12 cellular contexts compared by ENCODE assay signal in genomic region chr3:30629736-30630135, GRCh38. TPM values are rescaled to one million over a fixed set of nuclear protein-coding genes. Genes with fewer than 3 reads are reported as not detected.
A peak's percentile ranks its signal among the peaks of the same experiment; 100 is the strongest.
DNase-seq lines count a peak whose midpoint lies in the region; ATAC-seq and TF ChIP-seq lines count a peak whose summit lies in the region.
"Had no signal": no experiment of that assay in that cellular context is flagged by ENCODE, and none has a peak within 500 bp of the region (broad histone marks: within the 10 kb centered on the region; RNA-seq: fewer than 3 reads in every experiment).

No MANE protein-coding gene starts in this region.

- H3K27me3 ChIP-seq in CD8-positive, alpha-beta T cell (ENCODE audit: insufficient read depth, low read length), result no peaks in the 10 kb centered on the region
- no peaks in the 10 kb centered on the region for H3K27me3 ChIP-seq in sigmoid colon
- H3K27me3 ChIP-seq in GM23338 (ENCODE audit: insufficient read depth), result no peaks in the 10 kb centered on the region
- H3K27me3 ChIP-seq: cardiac muscle cell had no signal

- H3K27me3 Mint-ChIP-seq in CD8-positive, alpha-beta T cell (ENCODE audit: low read depth), result no peaks in the 10 kb centered on the region
- H3K27me3 Mint-ChIP-seq in T-cell (no peaks in the 10 kb centered on the region), GM23338 (ENCODE audit: insufficient read depth, low read depth, poor library complexity) (no peaks in the 10 kb centered on the region)

- no peaks in the 10 kb centered on the region for H3K9me3 Mint-ChIP-seq in CD8-positive, alpha-beta T cell
- H3K9me3 Mint-ChIP-seq in T-cell, result no peaks in the 10 kb centered on the region
- H3K9me3 Mint-ChIP-seq in GM23338, result no peaks in the 10 kb centered on the region

- H3K9me3 ChIP-seq in CD8-positive, alpha-beta T cell (ENCODE audit: low read length), result no peaks in the 10 kb centered on the region
- H3K9me3 ChIP-seq in sigmoid colon, result no peaks in the 10 kb centered on the region

- TF ChIP-seq CTCF in CD8-positive, alpha-beta T cell (IDR thresholded peaks at IDR 0.05), result no peak
- TF ChIP-seq CTCF in sigmoid colon (IDR thresholded peaks at IDR 0.05), result no peak
- no peak for TF ChIP-seq CTCF in GM23338 (conservative IDR thresholded peaks at IDR 0.05; ENCODE audit: low read depth in 2 of 2)

- no peaks in the 10 kb centered on the region; the same call in 1 of the 2 replicates for H3F3A ChIP-seq in GM23338 (replicated peaks; ENCODE audit: low read depth)

- no peak for TF ChIP-seq EP300 in sigmoid colon (IDR thresholded peaks at IDR 0.05)

- no peak for ATAC-seq in CD8-positive, alpha-beta T cell
- ATAC-seq in T-cell (replicated peaks in 1 of 4), result no peak
- ATAC-seq in HG03521 (IDR thresholded peaks at IDR 0.05; ENCODE audit: unreplicated experiment), result no peak
- no peak for ATAC-seq in GM18861 (IDR thresholded peaks at IDR 0.05; ENCODE audit: unreplicated experiment)
- ATAC-seq in GM23338, result no peak

- H2AFZ ChIP-seq in GM23338, result no peak overlapping the region

- no peak overlapping the region for H3K4me2 ChIP-seq in GM23338

- H3K4me1 ChIP-seq in CD8-positive, alpha-beta T cell (ENCODE audit: insufficient read depth, low read length), result peaks cover 97% of the 10 kb centered on the region
- H3K4me1 ChIP-seq in sigmoid colon, result peaks cover 0 to 94% (median 92%) of the 10 kb centered on the region in 4 donors
- peaks cover 41% of the 10 kb centered on the region for H3K4me1 ChIP-seq in GM23338 (ENCODE audit: insufficient read depth)

- peak overlapping the region; percentile 94 for H3K27ac Mint-ChIP-seq in CD8-positive, alpha-beta T cell
- H3K27ac Mint-ChIP-seq in T-cell (peak overlapping the region; percentile 93 to 98), GM23338 (no peak overlapping the region)

- POLR2A ChIA-PET in CD8-positive, alpha-beta T cell (lab: Charles Lee), result interaction anchor here (1.0 to 2.0 kb wide), 10 partner anchors 8 to 902 kb away, joined by 3 to 22 read pairs (median 4); partner anchors contain the start of gene TGFBR2
- POLR2A ChIA-PET in T-cell (lab: Charles Lee), result interaction anchor here (0.8 to 1.5 kb wide), 4 partner anchors 13 to 27 kb away, joined by 3 to 9 read pairs (median 4); no protein-coding TSS in a partner anchor

- H3K9me2 ChIP-seq in GM23338 (ENCODE audit: insufficient read depth), result no peaks in the 10 kb centered on the region

- H3K4me3 Mint-ChIP-seq in CD8-positive, alpha-beta T cell, result peak overlapping the region; percentile 30
- H3K4me3 Mint-ChIP-seq in T-cell (peak overlapping the region; percentile 41 to 74 (median 50)), GM23338 (no peak overlapping the region)

- intact Hi-C loops in CD8-positive, alpha-beta T cell (cut with DNase I, micrococcal nuclease), result loop anchor here (2.0 to 5.0 kb wide), 5 partner anchors 13 to 272 kb away; no protein-coding TSS in a partner anchor
- intact Hi-C loops in sigmoid colon (cut with DNase I), result no loop called here

- H4K20me1 ChIP-seq in GM23338 (replicated peaks; ENCODE audit: insufficient read depth), result no peaks in the 10 kb centered on the region

- H3K36me3 Mint-ChIP-seq in CD8-positive, alpha-beta T cell, result peaks cover 63% of the 10 kb centered on the region
- H3K36me3 Mint-ChIP-seq in T-cell, result peaks cover 42% of the 10 kb centered on the region
- H3K36me3 Mint-ChIP-seq in GM23338 (ENCODE audit: low read depth), result peaks cover 14% of the 10 kb centered on the region; the same call in 2 of the 3 replicates

- CTCF ChIA-PET in CD8-positive, alpha-beta T cell (lab: Charles Lee), result interaction anchor here (0.7 to 4.3 kb wide), 22 partner anchors 8 to 431 kb away, joined by 3 to 21 read pairs (median 4); no protein-coding TSS in a partner anchor
- CTCF ChIA-PET in T-cell (lab: Charles Lee), result interaction anchor here (0.7 to 1.7 kb wide), 17 partner anchors 8 to 391 kb away, joined by 3 to 25 read pairs (median 4); no protein-coding TSS in a partner anchor

- peaks cover 96% of the 10 kb centered on the region for H3K4me1 Mint-ChIP-seq in CD8-positive, alpha-beta T cell (ENCODE audit: low read depth)
- H3K4me1 Mint-ChIP-seq in T-cell, result peaks cover 91 to 96% (median 95%) of the 10 kb centered on the region in 3 donors
- H3K4me1 Mint-ChIP-seq in GM23338, result peaks cover 48% of the 10 kb centered on the region

- WGBS in sigmoid colon, 2 donors, result 71 to 88% methylated on average over 6 of the region's 6 CpGs

- peaks cover 6% of the 10 kb centered on the region for H3K36me3 ChIP-seq in CD8-positive, alpha-beta T cell (ENCODE audit: insufficient read depth, low read length)
- H3K36me3 ChIP-seq in sigmoid colon (no peaks in the 10 kb centered on the region), GM23338 (ENCODE audit: insufficient read depth) (no peaks in the 10 kb centered on the region)
- H3K36me3 ChIP-seq: cardiac muscle cell had no signal

- peaks cover 83% of the 10 kb centered on the region for H3K79me2 ChIP-seq in GM23338 (replicated peaks; ENCODE audit: insufficient read depth)

- no peak for TF ChIP-seq POLR2A in sigmoid colon (IDR thresholded peaks at IDR 0.05)

- peak overlapping the region; percentile 19 for H3K4me3 ChIP-seq in CD8-positive, alpha-beta T cell (ENCODE audit: low read depth, low read length)
- H3K4me3 ChIP-seq in sigmoid colon (no peak overlapping the region), GM23338 (no peak overlapping the region)
- H3K4me3 ChIP-seq: cardiac muscle cell had no signal

- H3K27ac ChIP-seq in CD8-positive, alpha-beta T cell (ENCODE audit: low read depth, low read length), result peak overlapping the region; percentile 43
- H3K27ac ChIP-seq in sigmoid colon (peak overlapping the region; percentile 46 to 66 (median 60)), GM23338 (ENCODE audit: low read depth) (no peak overlapping the region)
- H3K27ac ChIP-seq: cardiac muscle cell, RWPE1 had no signal

- no peak for DNase-seq in CD8-positive, alpha-beta T cell
- DNase-seq in T-cell (no peak), foreskin melanocyte (peak; percentile 80), sigmoid colon (no peak), NCI-H1694 treated with DMSO at 0.1 percent for 48 hours (lab: John Stamatoyannopoulos, UW) (no peak), GM23338 (ENCODE audit: low spot score) (no peak)
- DNase-seq: activated CD4-positive, alpha-beta T cell treated with anti-CD3 and anti-CD28 coated beads, Interleukin-2, amount 50 U/mL, for 48 hours; NCI-H2029 had no signal

TF ChIP-seq in GM23338, 12 proteins besides CTCF, POLR2A, EP300 and RAD21:
- TF ChIP-seq CREB1 (CRISPR knock-in tag; IDR thresholded peaks at IDR 0.05; ENCODE audit: low read depth) (no peak), REST (IDR thresholded peaks at IDR 0.05; ENCODE audit: unreplicated experiment) (no peak), STAT1 (IDR thresholded peaks at IDR 0.05; ENCODE audit: unreplicated experiment) (no peak)

RNA-seq across cellular contexts. Expression of gene TGFBR2, which starts 23.3 kb away (rescaled TPM):
- total RNA-seq in CD8-positive, alpha-beta T cell, result 100 to 1,000 TPM; 191 to 197 TPM
- total RNA-seq in T-cell (100 to 1,000 TPM; 114 to 145 (median 127) TPM), sigmoid colon (100 to 1,000 TPM; 215 to 243 (median 234) TPM)
- polyA plus RNA-seq in sigmoid colon (10 to 100 TPM in 2 of 3 donors, 1 to 10 TPM in 1; 9.9 to 56.4 (median 32.4) TPM), GM23338 (2016; fragmentation: Nextera tagmentation; extraction: Ambion mirVana) (3.7 and 4.7 TPM in 2 replicates)
- total RNA-seq in GM23338 (2014; rRNA removed; shearing (Covaris generic)), result 12.2 and 13.0 TPM in 2 replicates
